Comparison of ENCODE assay signal across 11 cellular contexts in the genomic region with DNA sequence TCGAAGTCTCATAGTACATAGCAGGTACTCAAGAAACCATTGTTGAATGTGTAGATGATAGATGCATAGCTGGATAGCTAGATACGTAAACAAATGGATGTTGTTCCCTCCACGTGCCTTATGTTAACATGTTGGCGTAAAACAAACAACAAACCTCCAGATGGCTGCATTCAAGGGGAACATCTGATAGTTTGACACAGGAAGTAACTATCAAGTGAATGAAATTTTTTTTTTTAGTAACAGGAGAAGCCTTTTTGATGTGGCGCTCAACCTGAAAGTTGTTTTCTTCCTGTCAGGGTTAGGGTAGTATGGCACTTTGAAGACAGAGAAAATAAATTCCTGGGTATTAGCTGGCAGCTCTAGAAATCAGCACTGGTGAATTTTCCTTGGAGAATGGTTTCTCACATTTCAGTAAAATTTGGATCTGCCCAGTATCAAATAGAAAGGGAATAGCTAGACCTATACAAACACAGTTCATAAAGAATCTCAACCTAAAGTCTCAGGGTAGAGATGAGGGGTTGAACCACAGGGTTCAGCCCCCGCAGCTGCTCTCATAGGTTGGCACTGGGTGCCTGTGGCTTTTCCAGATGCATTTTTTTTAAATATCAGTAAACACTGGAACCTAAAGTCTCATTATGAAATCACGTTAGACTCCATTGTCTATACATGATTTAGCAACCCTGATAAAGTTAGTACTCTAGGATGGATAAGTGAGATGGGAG. TPM values are rescaled to one million over a fixed set of nuclear protein-coding genes. Genes with fewer than 3 reads are reported as not detected.
DNase-seq lines count a peak whose midpoint lies in the region; ATAC-seq, FAIRE-seq and TF ChIP-seq lines count a peak whose summit lies in the region.
"Had no signal": no experiment of that assay in that cellular context is flagged by ENCODE, and none has a peak within 500 bp of the region (broad histone marks: within the 10 kb centered on the region; RNA-seq: fewer than 3 reads in every experiment).

No MANE protein-coding gene starts in this region.

- peaks cover 30% of the 10 kb centered on the region for H3K4me1 ChIP-seq in CD4-positive, CD25-positive, alpha-beta regulatory T cell (ENCODE audit: control insufficient read depth, insufficient read depth, low read length, poor library complexity, severe bottlenecking)
- H3K4me1 ChIP-seq in uterus = no peaks in the 10 kb centered on the region

- H3K27ac ChIP-seq in CD4-positive, CD25-positive, alpha-beta regulatory T cell (ENCODE audit: insufficient read depth, low read length, poor library complexity, severe bottlenecking) = peak overlapping the region; percentile 70
- H3K27ac ChIP-seq in uterus = no peak overlapping the region
- H3K27ac ChIP-seq: neutrophil had no signal

- peaks cover 0 to 23% (median 7%) of the 10 kb centered on the region in 7 donors for H3K9me3 Mint-ChIP-seq in CD4-positive, CD25-positive, alpha-beta regulatory T cell
- peaks cover 15% of the 10 kb centered on the region for H3K9me3 Mint-ChIP-seq in activated naive CD8-positive, alpha-beta T cell treated with anti-CD3 and anti-CD28 coated beads for 36 hours

- H3K9me3 ChIP-seq in CD4-positive, CD25-positive, alpha-beta regulatory T cell (ENCODE audit: control insufficient read depth in 2 of 2, low read length in 2 of 2) = peaks cover 5 to 15% of the 10 kb centered on the region in 2 experiments
- peaks cover 0 to 17% of the 10 kb centered on the region in 2 donors for H3K9me3 ChIP-seq in uterus
- H3K9me3 ChIP-seq: neutrophil, SK-N-SH had no signal

- no peaks in the 10 kb centered on the region for H3K36me3 ChIP-seq in CD4-positive, CD25-positive, alpha-beta regulatory T cell (ENCODE audit: control insufficient read depth, insufficient read depth, low read length)
- no peaks in the 10 kb centered on the region for H3K36me3 ChIP-seq in uterus
- H3K36me3 ChIP-seq: neutrophil had no signal

- no peak for TF ChIP-seq POLR2A in uterus (IDR thresholded peaks at IDR 0.05)

- peak; percentile 13 to 76 (median 74) for DNase-seq in CD4-positive, CD25-positive, alpha-beta regulatory T cell
- no peak for DNase-seq in GM18507 (ENCODE audit: extremely low spot score, insufficient read length, low read depth)
- peak; percentile 70 for DNase-seq in NCI-H2107 treated with DMSO at 0.1 percent for 48 hours (lab: John Stamatoyannopoulos, UW; ENCODE audit: unreplicated experiment)
- DNase-seq in activated naive CD8-positive, alpha-beta T cell treated with anti-CD3 and anti-CD28 coated beads for 36 hours = no peak
- DNase-seq in AML-193 (lab: John Stamatoyannopoulos, UW) = no peak
- DNase-seq in uterus = no peak
- DNase-seq: DMS 273 treated with DMSO at 0.1 percent for 48 hours, SK-N-SH had no signal

- intact Hi-C loops in uterus (cut with DNase I; ENCODE audit: low total_unique reads) = no loop called here

- peak overlapping the region; percentile 84 to 90 (median 88) for H3K27ac Mint-ChIP-seq in CD4-positive, CD25-positive, alpha-beta regulatory T cell
- H3K27ac Mint-ChIP-seq in activated naive CD8-positive, alpha-beta T cell treated with anti-CD3 and anti-CD28 coated beads for 36 hours = peak overlapping the region; percentile 46

- H3K27me3 ChIP-seq in CD4-positive, CD25-positive, alpha-beta regulatory T cell (ENCODE audit: control insufficient read depth, insufficient read depth, low read length) = no peaks in the 10 kb centered on the region
- no peaks in the 10 kb centered on the region for H3K27me3 ChIP-seq in uterus
- H3K27me3 ChIP-seq: neutrophil had no signal

- FAIRE-seq in GM18507 (lab: Jason Lieb, UNC) = peak; percentile 41

- no peak for TF ChIP-seq CTCF in uterus (IDR thresholded peaks at IDR 0.05)

- H3K4me1 Mint-ChIP-seq in CD4-positive, CD25-positive, alpha-beta regulatory T cell = peaks cover 23 to 58% (median 36%) of the 10 kb centered on the region in 4 donors
- H3K4me1 Mint-ChIP-seq in activated naive CD8-positive, alpha-beta T cell treated with anti-CD3 and anti-CD28 coated beads for 36 hours = peaks cover 50% of the 10 kb centered on the region

- peak overlapping the region; percentile 33 to 75 (median 60) for H3K4me3 Mint-ChIP-seq in CD4-positive, CD25-positive, alpha-beta regulatory T cell
- H3K4me3 Mint-ChIP-seq in activated naive CD8-positive, alpha-beta T cell treated with anti-CD3 and anti-CD28 coated beads for 36 hours = peak overlapping the region; percentile 52

- H3K27me3 Mint-ChIP-seq in CD4-positive, CD25-positive, alpha-beta regulatory T cell = no peaks in the 10 kb centered on the region
- no peaks in the 10 kb centered on the region for H3K27me3 Mint-ChIP-seq in activated naive CD8-positive, alpha-beta T cell treated with anti-CD3 and anti-CD28 coated beads for 36 hours

- ATAC-seq in CD4-positive, CD25-positive, alpha-beta regulatory T cell (ENCODE audit: low read depth in 2 of 2) = peak; percentile 87 to 90
- ATAC-seq in HG02759 (IDR thresholded peaks at IDR 0.05; ENCODE audit: unreplicated experiment) = no peak
- ATAC-seq in HG02973 (IDR thresholded peaks at IDR 0.05; ENCODE audit: unreplicated experiment) = no peak

- H3K36me3 Mint-ChIP-seq in CD4-positive, CD25-positive, alpha-beta regulatory T cell = peaks cover 10% of the 10 kb centered on the region
- peaks cover 17% of the 10 kb centered on the region for H3K36me3 Mint-ChIP-seq in activated naive CD8-positive, alpha-beta T cell treated with anti-CD3 and anti-CD28 coated beads for 36 hours

- H3K4me3 ChIP-seq in CD4-positive, CD25-positive, alpha-beta regulatory T cell (ENCODE audit: low read depth, low read length) = peak overlapping the region; percentile 49
- no peak overlapping the region for H3K4me3 ChIP-seq in uterus

RNA-seq across cellular contexts. Expression of a gene that starts 18.8 kb away (rescaled TPM):
- total RNA-seq in CD4-positive, CD25-positive, alpha-beta regulatory T cell = 290 TPM
- 100 to 1,000 TPM; 399 to 465 (median 425) TPM for polyA plus RNA-seq in CD4-positive, CD25-positive, alpha-beta regulatory T cell
- 100 to 1,000 TPM; 239 to 245 TPM for total RNA-seq in activated naive CD8-positive, alpha-beta T cell treated with anti-CD3 and anti-CD28 coated beads for 36 hours
- total RNA-seq in uterus = 100 to 1,000 TPM; 166 to 257 (median 214) TPM

Comparison
In these comparisons a context has a peak if more than half of its experiments do, and no peak if none do; other contexts are left out.
1. ATAC-seq: peak in CD4-positive, CD25-positive, alpha-beta regulatory T cell (2 of 2); none in HG02759 (single experiment) and HG02973 (single experiment).
2. DNase-seq: peak in CD4-positive, CD25-positive, alpha-beta regulatory T cell (3 of 3) and NCI-H2107 treated with DMSO at 0.1 percent for 48 hours (single experiment); none in GM18507 (single experiment), activated naive CD8-positive, alpha-beta T cell treated with anti-CD3 and anti-CD28 coated beads for 36 hours (single experiment), AML-193 (0 of 2) and uterus (0 of 2).